ENCODE assay signal across 19 cellular contexts in genomic region chr7:670501-671390, GRCh38.
"Had no signal": no experiment of that assay in that cellular context is flagged by ENCODE, and none has a peak within 500 bp of the region (broad histone marks: within the 10 kb centered on the region; RNA-seq: fewer than 3 reads in every experiment).

No MANE protein-coding gene starts in this region.

- H3K27ac Mint-ChIP-seq: nephron progenitor cell; stimulated activated naive B cell treated with anti-CD40 and anti-IgM and Interleukin-4, amounts not matched to agents 10 μg/mL and 1 μg/mL and 100 μg/mL, for 72 hours; stimulated activated naive CD8-positive, alpha-beta T cell treated with anti-CD3 and anti-CD28 coated beads, Interleukin-15, Interleukin-2, amounts not matched to agents 100 ng/mL and 50 ng/mL, for 24 hours had no signal

- H3K4me1 Mint-ChIP-seq: nephron progenitor cell had no signal

- H3K4me3 Mint-ChIP-seq: central memory CD8-positive, alpha-beta T cell; naive thymus-derived CD8-positive, alpha-beta T cell; nephron progenitor cell; stimulated activated naive B cell treated with anti-CD40 and anti-IgM and Interleukin-4, amounts not matched to agents 10 μg/mL and 1 μg/mL and 100 μg/mL, for 72 hours; stimulated activated naive CD8-positive, alpha-beta T cell treated with anti-CD3 and anti-CD28 coated beads, Interleukin-15, Interleukin-2, amounts not matched to agents 100 ng/mL and 50 ng/mL, for 24 hours had no signal

- H3K27ac ChIP-seq: coronary artery, esophagus squamous epithelium, ovary, skin epidermis, thoracic aorta, tibial nerve, upper lobe of left lung had no signal

- H3K36me3 ChIP-seq: ovary, thoracic aorta, tibial nerve, upper lobe of left lung had no signal

- H3K27me3 ChIP-seq: esophagus squamous epithelium, ovary, tibial nerve, upper lobe of left lung had no signal

- H3K9me3 ChIP-seq: esophagus squamous epithelium, ovary, thoracic aorta, tibial nerve, upper lobe of left lung had no signal

- H3K27me3 Mint-ChIP-seq: central memory CD8-positive, alpha-beta T cell; naive thymus-derived CD8-positive, alpha-beta T cell; stimulated activated naive B cell treated with anti-CD40 and anti-IgM and Interleukin-4, amounts not matched to agents 10 μg/mL and 1 μg/mL and 100 μg/mL, for 72 hours; stimulated activated naive CD8-positive, alpha-beta T cell treated with anti-CD3 and anti-CD28 coated beads, Interleukin-15, Interleukin-2, amounts not matched to agents 100 ng/mL and 50 ng/mL, for 24 hours had no signal

- DNase-seq: dermis blood vessel endothelial cell; effector memory CD4-positive, alpha-beta T cell; esophagus squamous epithelium; foreskin melanocyte; mesenchymal stem cell; naive thymus-derived CD8-positive, alpha-beta T cell; nephron progenitor cell; occipital lobe; stimulated activated CD4-positive, alpha-beta T cell treated with anti-CD3 and anti-CD28 coated beads, Interleukin-15, amount 100 ng/mL, for 24 hours; stimulated activated CD4-positive, alpha-beta T cell treated with anti-CD3 and anti-CD28 coated beads, Interleukin-2, amount 100 ng/mL, for 48 hours; stimulated activated naive B cell treated with anti-CD40 and anti-IgM and Interleukin-4, amounts not matched to agents 10 μg/mL and 1 μg/mL and 100 μg/mL, for 72 hours; upper lobe of left lung had no signal

- H3K4me3 ChIP-seq: coronary artery, esophagus squamous epithelium, ovary, skin epidermis, thoracic aorta, tibial nerve, upper lobe of left lung had no signal
